In genomic region chr5:159099049-159099760, GRCh38 we compare ENCODE assay signal across 8 cellular contexts. TPM values are rescaled to one million over a fixed set of nuclear protein-coding genes. Genes with fewer than 3 reads are reported as not detected.
DNase-seq lines count a peak whose midpoint lies in the region; ATAC-seq and TF ChIP-seq lines count a peak whose summit lies in the region.

No MANE protein-coding gene starts in this region.

- H3K4me1 ChIP-seq in BE2C: peaks cover 8% of the 10 kb centered on the region

- TF ChIP-seq POLR2A in GM19193 (IDR thresholded peaks at IDR 0.05; ENCODE audit: extremely low read depth, insufficient read depth, insufficient read length): peak; percentile 41

- no peaks in the 10 kb centered on the region for H3K27me3 Mint-ChIP-seq in chondrocyte (ENCODE audit: low read depth)
- H3K27me3 Mint-ChIP-seq in stimulated activated memory B cell treated with anti-CD40 and anti-IgM and Interleukin-4, amounts not matched to agents 10 μg/mL and 1 μg/mL and 100 μg/mL, for 72 hours: no peaks in the 10 kb centered on the region

- H3K4me3 Mint-ChIP-seq in chondrocyte (ENCODE audit: unreplicated experiment): peak overlapping the region; percentile 93
- peak overlapping the region; percentile 95 for H3K4me3 Mint-ChIP-seq in stimulated activated memory B cell treated with anti-CD40 and anti-IgM and Interleukin-4, amounts not matched to agents 10 μg/mL and 1 μg/mL and 100 μg/mL, for 72 hours

- H3K36me3 Mint-ChIP-seq in chondrocyte (ENCODE audit: low read depth): peaks cover 18% of the 10 kb centered on the region
- H3K36me3 Mint-ChIP-seq in stimulated activated memory B cell treated with anti-CD40 and anti-IgM and Interleukin-4, amounts not matched to agents 10 μg/mL and 1 μg/mL and 100 μg/mL, for 72 hours: peaks cover 49% of the 10 kb centered on the region

- H3K27ac Mint-ChIP-seq in chondrocyte (ENCODE audit: unreplicated experiment): peak overlapping the region; percentile 99
- peak overlapping the region; percentile 98 for H3K27ac Mint-ChIP-seq in stimulated activated memory B cell treated with anti-CD40 and anti-IgM and Interleukin-4, amounts not matched to agents 10 μg/mL and 1 μg/mL and 100 μg/mL, for 72 hours

- H3K9me3 Mint-ChIP-seq in chondrocyte (ENCODE audit: low read depth): no peaks in the 10 kb centered on the region
- no peaks in the 10 kb centered on the region for H3K9me3 Mint-ChIP-seq in stimulated activated memory B cell treated with anti-CD40 and anti-IgM and Interleukin-4, amounts not matched to agents 10 μg/mL and 1 μg/mL and 100 μg/mL, for 72 hours

- TF ChIP-seq CTCF in BE2C (IDR thresholded peaks at IDR 0.05; ENCODE audit: low read depth, low read length) (no peak), chondrocyte (IDR thresholded peaks at IDR 0.05) (no peak)

- H3K4me1 Mint-ChIP-seq in chondrocyte (ENCODE audit: low read depth): peaks cover 63% of the 10 kb centered on the region
- H3K4me1 Mint-ChIP-seq in stimulated activated memory B cell treated with anti-CD40 and anti-IgM and Interleukin-4, amounts not matched to agents 10 μg/mL and 1 μg/mL and 100 μg/mL, for 72 hours: peaks cover 77% of the 10 kb centered on the region

- H3K27me3 ChIP-seq in BE2C: no peaks in the 10 kb centered on the region

- peak; percentile 67 for DNase-seq in BE2C
- peak; percentile 6 for DNase-seq in KG1 (lab: John Stamatoyannopoulos, UW)
- peak; percentile 7 for DNase-seq in T-helper 9 cell
- peak; percentile 79 for DNase-seq in chondrocyte (ENCODE audit: low spot score)
- no peak for DNase-seq in left lobe of liver (ENCODE audit: low spot score)
- DNase-seq in foreskin melanocyte: no peak

- ATAC-seq in left lobe of liver: peak; percentile 58
- peak; percentile 67 for ATAC-seq in stimulated activated memory B cell treated with anti-CD40 and anti-IgM and Interleukin-4, amounts not matched to agents 10 μg/mL and 1 μg/mL and 100 μg/mL, for 72 hours

- H3K36me3 ChIP-seq in BE2C: no peaks in the 10 kb centered on the region

- H3K9me3 ChIP-seq in BE2C: no peaks in the 10 kb centered on the region

- H3K4me3 ChIP-seq in BE2C (ENCODE audit: low read depth, low read length): peak overlapping the region; percentile 93

RNA-seq across cellular contexts. Expression of gene EBF1, which starts 0.5 kb away (rescaled TPM):
- polyA plus RNA-seq in BE2C (2012; ENCODE audit: insufficient read depth, insufficient read length, low read depth): 28.8 TPM
- total RNA-seq in chondrocyte (60.9 to 71.5 TPM (median 67.9 TPM) in 3 replicates), left lobe of liver (0.55 TPM)

Comparison
In these comparisons a context has a peak if more than half of its experiments do, and no peak if none do; other contexts are left out.
1. DNase-seq: peak in BE2C (single experiment), KG1 (single experiment), T-helper 9 cell (single experiment) and chondrocyte (single experiment); none in left lobe of liver (single experiment) and foreskin melanocyte (single experiment).
2. RNA of gene EBF1, which starts 0.5 kb away (total RNA-seq): 60.9 to 71.5 TPM in chondrocyte; 0.55 TPM in left lobe of liver (single experiment); every median in the first group is over 10 times any median in the second.